ENCODE assay signal across 8 cellular contexts in genomic region chr3:71859128-71859519, GRCh38.
DNase-seq lines count a peak whose midpoint lies in the region; ATAC-seq and TF ChIP-seq lines count a peak whose summit lies in the region.

No MANE protein-coding gene starts in this region.

- H3K4me1 ChIP-seq in HCT116 (ENCODE audit: control insufficient read depth in 1 of 2, insufficient read depth in 2 of 2, low read length in 2 of 2) (no peaks in the 10 kb centered on the region), PC-9 (replicated peaks; ENCODE audit: insufficient read depth) (no peaks in the 10 kb centered on the region), fibroblast of lung (ENCODE audit: control insufficient read depth, extremely low read depth, insufficient read depth, low read length) (no peaks in the 10 kb centered on the region)

- intact Hi-C loops in HCT116 (cut with micrococcal nuclease), result loop anchor here (1.0 to 10.0 kb wide), 3 partner anchors 127 to 1794 kb away; no protein-coding TSS in a partner anchor
- intact Hi-C loops in PC-9 (cut with micrococcal nuclease; ENCODE audit: unreplicated experiment), result no loop called here

- H3K4me2 ChIP-seq in HCT116 (ENCODE audit: low read length), result no peak overlapping the region
- H3K4me2 ChIP-seq in PC-9, result no peak overlapping the region
- H3K4me2 ChIP-seq in fibroblast of lung (ENCODE audit: extremely low read depth, insufficient read depth, low read length), result no peak overlapping the region

- H4K20me1 ChIP-seq in HCT116 (ENCODE audit: insufficient read depth) (no peaks in the 10 kb centered on the region), PC-9 (ENCODE audit: insufficient read depth) (no peaks in the 10 kb centered on the region), fibroblast of lung (ENCODE audit: control insufficient read depth, extremely low read depth, insufficient read depth, low read length) (no peaks in the 10 kb centered on the region)

- RAD21 ChIA-PET in HCT116 (lab: Charles Lee; ENCODE audit: low non-redundant PET in 1 of 2, low total read pairs in 2 of 2, uncharacterized antibody in 2 of 2, unreplicated experiment in 2 of 2), result interaction anchor here (0.9 to 1.3 kb wide), 2 partner anchors 129 to 148 kb away, joined by 3 to 9 read pairs; no protein-coding TSS in a partner anchor

- no peak overlapping the region for H2AFZ ChIP-seq in HCT116 (ENCODE audit: low read depth, low read length, poor library complexity, severe bottlenecking)
- no peak overlapping the region for H2AFZ ChIP-seq in PC-9
- H2AFZ ChIP-seq in fibroblast of lung (ENCODE audit: low read length), result no peak overlapping the region

- H3K4me3 ChIP-seq in HCT116 (replicated peaks in 1 of 2; ENCODE audit: low read depth in 1 of 2, low read length in 2 of 2) (no peak overlapping the region), PC-9 (no peak overlapping the region), fibroblast of lung (replicated peaks in 1 of 4; ENCODE audit: control extremely low read depth in 1 of 4, insufficient read depth in 1 of 4, low read depth in 3 of 4, low read length in 4 of 4) (no peak overlapping the region)

- DNase-seq in COR-L47 (lab: John Stamatoyannopoulos, UW) (peak; percentile 53), HCT116 (ENCODE audit: low read depth, low spot score) (peak; percentile 27), PC-9 (no peak), fibroblast of lung (ENCODE audit: low read depth in 2 of 2) (peak; percentile 1 to 6), progenitor cell of endocrine pancreas (ENCODE audit: low spot score, unreplicated experiment) (no peak), AG20443 (ENCODE audit: low spot score) (no peak)
- no peak for DNase-seq in activated CD8-positive, alpha-beta memory T cell treated with anti-CD3 and anti-CD28 coated beads, Interleukin-2, amount 50 U/mL, for 4 hours

- H3K79me2 ChIP-seq in HCT116 (ENCODE audit: insufficient read depth, low read length), result no peaks in the 10 kb centered on the region
- H3K79me2 ChIP-seq in PC-9 (ENCODE audit: low read depth), result no peaks in the 10 kb centered on the region
- no peaks in the 10 kb centered on the region for H3K79me2 ChIP-seq in fibroblast of lung (ENCODE audit: control insufficient read depth, insufficient read depth, low read length)

- POLR2A ChIA-PET in HCT116 (lab: Charles Lee), result no interaction called here
- POLR2A ChIA-PET in PC-9 (lab: Charles Lee; ENCODE audit: unreplicated experiment), result no interaction called here

- peaks cover 4% of the 10 kb centered on the region for H3K9me3 Mint-ChIP-seq in progenitor cell of endocrine pancreas (ENCODE audit: low read depth)

- BruUV-seq in HCT116 (replicated peaks; lab: Mats Ljungman, UMichigan) (no TSS peak), PC-9 (replicated peaks; lab: Mats Ljungman, UMichigan) (no TSS peak)

- H3K27me3 ChIP-seq in HCT116 (ENCODE audit: insufficient read depth, low read length) (peaks cover 21% of the 10 kb centered on the region), PC-9 (ENCODE audit: insufficient read depth, low read depth) (peaks cover 7% of the 10 kb centered on the region; the same call in 1 of the 2 replicates), fibroblast of lung (ENCODE audit: control insufficient read depth, insufficient read depth, low read length) (no peaks in the 10 kb centered on the region)

- H3K27ac ChIP-seq in HCT116 (ENCODE audit: low read depth, low read length), result no peak overlapping the region
- no peak overlapping the region for H3K27ac ChIP-seq in PC-9
- H3K27ac ChIP-seq in fibroblast of lung (ENCODE audit: insufficient read depth, low read length), result no peak overlapping the region

- H3K36me3 Mint-ChIP-seq in progenitor cell of endocrine pancreas (ENCODE audit: insufficient read depth), result no peaks in the 10 kb centered on the region

- H3K9me2 ChIP-seq in HCT116 (ENCODE audit: insufficient read depth) (no peaks in the 10 kb centered on the region), PC-9 (ENCODE audit: insufficient read depth) (no peaks in the 10 kb centered on the region)

- peak; percentile 82 for ATAC-seq in HCT116
- no peak for ATAC-seq in HG02642 (IDR thresholded peaks at IDR 0.05; ENCODE audit: poor library complexity, unreplicated experiment)

- no peaks in the 10 kb centered on the region for H3F3A ChIP-seq in PC-9 (ENCODE audit: insufficient read depth, low read depth)

- TF ChIP-seq POLR2A in HCT116 (IDR thresholded peaks at IDR 0.05; ENCODE audit: borderline replicate concordance, extremely low read depth, insufficient read depth, insufficient read length), result no peak

- H3K9ac ChIP-seq in HCT116 (ENCODE audit: low read length) (no peak overlapping the region), fibroblast of lung (ENCODE audit: insufficient read depth, low read length) (no peak overlapping the region)

- peaks cover 2% of the 10 kb centered on the region for H3K4me1 Mint-ChIP-seq in progenitor cell of endocrine pancreas (ENCODE audit: low read depth)

- peak; percentile 54 to 65 (median 60); a peak in 5 of 6 replicates for TF ChIP-seq CTCF in HCT116 (IDR thresholded peaks at IDR 0.05 in 2 of 3, conservative IDR thresholded peaks at IDR 0.05 in 1 of 3; ENCODE audit: borderline replicate concordance in 1 of 3, insufficient read depth in 1 of 3, low read depth in 2 of 3, low read length in 2 of 3)
- TF ChIP-seq CTCF in PC-9 (conservative IDR thresholded peaks at IDR 0.05), result peak; percentile 36
- TF ChIP-seq CTCF in fibroblast of lung (conservative IDR thresholded peaks at IDR 0.05 in 1 of 2, IDR thresholded peaks at IDR 0.05 in 1 of 2; ENCODE audit: low read depth in 1 of 2, low read length in 2 of 2), result peak in 1 of 2 donors; percentile 8
- peak; percentile 61 for TF ChIP-seq CTCF in progenitor cell of endocrine pancreas (IDR thresholded peaks at IDR 0.05; ENCODE audit: unreplicated experiment)

- H3K4me3 Mint-ChIP-seq in progenitor cell of endocrine pancreas (ENCODE audit: low read depth), result no peak overlapping the region

- H3K27ac Mint-ChIP-seq in progenitor cell of endocrine pancreas, result no peak overlapping the region

- peaks cover 27% of the 10 kb centered on the region for H3K27me3 Mint-ChIP-seq in progenitor cell of endocrine pancreas

- H3K9me3 ChIP-seq in HCT116 (ENCODE audit: control insufficient read depth in 1 of 2, insufficient read depth in 1 of 2, low read depth in 1 of 2, low read length in 2 of 2) (peaks cover 0 to 3% of the 10 kb centered on the region in 2 experiments; a peak in 1 of 4 replicates), PC-9 (ENCODE audit: insufficient read depth, low read depth) (no peaks in the 10 kb centered on the region), fibroblast of lung (ENCODE audit: control insufficient read depth, insufficient read depth, low read depth, low read length) (no peaks in the 10 kb centered on the region)

- peak; percentile 77 for TF ChIP-seq RAD21 in HCT116 (IDR thresholded peaks at IDR 0.05; ENCODE audit: low read depth)

- no peaks in the 10 kb centered on the region for H3K36me3 ChIP-seq in HCT116 (ENCODE audit: control insufficient read depth in 1 of 2, insufficient read depth in 2 of 2, low read length in 2 of 2)
- H3K36me3 ChIP-seq in PC-9 (ENCODE audit: low read depth), result no peaks in the 10 kb centered on the region
- H3K36me3 ChIP-seq in fibroblast of lung (ENCODE audit: control insufficient read depth, insufficient read depth, low read length), result no peaks in the 10 kb centered on the region

- CTCF ChIA-PET in HCT116 (lab: Charles Lee), result interaction anchor here (0.8 to 2.3 kb wide), 4 partner anchors 129 to 148 kb away, joined by 3 to 18 read pairs (median 8); no protein-coding TSS in a partner anchor
- CTCF ChIA-PET in PC-9 (lab: Charles Lee), result no interaction called here

TF ChIP-seq in HCT116, 20 proteins besides CTCF, POLR2A, EP300 and RAD21:
- no peak for TF ChIP-seq SIN3A (IDR thresholded peaks at IDR 0.05; ENCODE audit: low read depth)

Comparison
In these comparisons a context has a peak if more than half of its experiments do, and no peak if none do; other contexts are left out.
1. DNase-seq: peak in COR-L47 (single experiment), HCT116 (single experiment) and fibroblast of lung (2 of 2); none in PC-9 (0 of 2), progenitor cell of endocrine pancreas (single experiment), AG20443 (single experiment) and activated CD8-positive, alpha-beta memory T cell treated with anti-CD3 and anti-CD28 coated beads, Interleukin-2, amount 50 U/mL, for 4 hours (single experiment).